37 cellular contexts compared by ENCODE assay signal in the genomic region with DNA sequence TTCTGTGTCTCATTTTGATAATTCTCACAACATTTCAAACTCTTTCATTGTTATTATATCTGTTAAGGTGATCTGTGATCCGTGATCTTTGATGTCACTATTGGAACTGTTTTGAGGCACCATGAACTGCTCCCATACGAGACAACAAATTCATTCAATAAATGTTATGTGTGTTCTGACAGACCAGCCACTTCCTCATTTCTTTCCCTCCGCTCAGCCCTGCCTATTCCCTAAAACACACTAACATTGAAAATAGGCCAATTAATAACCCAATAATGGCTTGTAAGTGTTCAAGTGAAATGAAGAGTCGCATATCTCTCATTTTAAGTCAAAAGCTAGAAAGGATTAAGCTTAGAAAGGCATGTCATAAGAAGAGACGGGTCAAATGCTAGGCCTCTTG. TPM values are rescaled to one million over a fixed set of nuclear protein-coding genes. Genes with fewer than 3 reads are reported as not detected.
"Had no signal": no experiment of that assay in that cellular context is flagged by ENCODE, and none has a peak within 500 bp of the region (broad histone marks: within the 10 kb centered on the region; RNA-seq: fewer than 3 reads in every experiment).

No MANE protein-coding gene starts in this region.

- H3K27ac Mint-ChIP-seq: activated CD4-positive, alpha-beta memory T cell treated with anti-CD3 and anti-CD28 coated beads, Interleukin-2, amount 10 ng/mL, durations not matched to agents 7 days and 5 days; activated CD4-positive, alpha-beta T cell treated with anti-CD3 and anti-CD28 coated beads for 36 hours; activated CD4-positive, alpha-beta T cell treated with anti-CD3 and anti-CD28 coated beads, Interleukin-2, amount 10 ng/mL, durations not matched to agents 7 days and 5 days; activated CD8-positive, alpha-beta memory T cell treated with anti-CD3 and anti-CD28 coated beads, Interleukin-2, amount 10 ng/mL, durations not matched to agents 7 days and 5 days; activated CD8-positive, alpha-beta T cell treated with anti-CD3 and anti-CD28 coated beads, Interleukin-2, amount 10 ng/mL, durations not matched to agents 7 days and 5 days; activated naive CD4-positive, alpha-beta T cell treated with anti-CD3 and anti-CD28 coated beads, Interleukin-2, amount 10 ng/mL, durations not matched to agents 7 days and 5 days; activated naive CD4-positive, alpha-beta T cell treated with anti-CD3 and anti-CD28 coated beads, Interleukin-2, amount 50 U/mL, for 24 hours; activated naive CD8-positive, alpha-beta T cell; activated naive CD8-positive, alpha-beta T cell treated with anti-CD3 and anti-CD28 coated beads, Interleukin-2, amount 10 ng/mL, durations not matched to agents 7 days and 5 days; activated naive CD8-positive, alpha-beta T cell treated with anti-CD3 and anti-CD28 coated beads, Interleukin-2, amount 50 U/mL, for 24 hours; activated T-cell treated with anti-CD3 and anti-CD28 coated beads, Interleukin-2, amount 50 U/mL, for 24 hours; activated T-helper 2 cell treated with anti-CD3 and anti-CD28 coated beads, Interferon-gamma antibody, Interleukin-2, Interleukin-4, amounts not matched to agents 10 μg/mL and 5 μg/mL and 100 μg/mL, durations not matched to agents 14 hours and 24 hours and 36 hours; brain; T-helper 2 cell treated with Interferon-gamma antibody and Interleukin-4, amounts not matched to agents 5 μg/mL and 100 μg/mL, for 36 hours had no signal

- DNase-seq: activated CD4-positive, alpha-beta memory T cell treated with anti-CD3 and anti-CD28 coated beads, Interleukin-2, amount 10 ng/mL, durations not matched to agents 7 days and 5 days; activated CD4-positive, alpha-beta T cell treated with anti-CD3 and anti-CD28 coated beads for 1 hour; activated CD4-positive, alpha-beta T cell treated with anti-CD3 and anti-CD28 coated beads for 36 hours; activated CD4-positive, alpha-beta T cell treated with anti-CD3 and anti-CD28 coated beads for 48 hours; activated CD4-positive, alpha-beta T cell treated with anti-CD3 and anti-CD28 coated beads, Interleukin-2, amount 10 ng/mL, durations not matched to agents 7 days and 5 days; activated CD4-positive, alpha-beta T cell treated with anti-CD3 and anti-CD28 coated beads, Interleukin-2, amount 50 U/mL, for 48 hours; activated CD4-positive, CD25-positive, alpha-beta regulatory T cell; activated CD8-positive, alpha-beta memory T cell treated with anti-CD3 and anti-CD28 coated beads for 24 hours; activated CD8-positive, alpha-beta memory T cell treated with anti-CD3 and anti-CD28 coated beads, Interleukin-2, amount 10 ng/mL, durations not matched to agents 7 days and 5 days; activated CD8-positive, alpha-beta memory T cell treated with anti-CD3 and anti-CD28 coated beads, Interleukin-2, amount 50 U/mL, for 48 hours; activated CD8-positive, alpha-beta T cell treated with anti-CD3 and anti-CD28 coated beads, Interleukin-2, amount 10 ng/mL, durations not matched to agents 7 days and 5 days; activated effector memory CD4-positive, alpha-beta T cell treated with Interleukin-2 at 50 U/mL for 16 hours; activated gamma-delta T cell; activated naive CD4-positive, alpha-beta T cell treated with anti-CD3 and anti-CD28 coated beads, Interleukin-2, amount 10 ng/mL, durations not matched to agents 7 days and 5 days; activated naive CD4-positive, alpha-beta T cell treated with Interleukin-2 at 50 U/mL for 16 hours; activated naive CD8-positive, alpha-beta T cell treated with anti-CD3 and anti-CD28 coated beads, Interleukin-2, amount 10 ng/mL, durations not matched to agents 7 days and 5 days; activated naive CD8-positive, alpha-beta T cell treated with anti-CD3 and anti-CD28 coated beads, Interleukin-2, amount 50 U/mL, for 24 hours; activated T-cell treated with anti-CD3 and anti-CD28 coated beads, Interleukin-2, amount 50 U/mL, for 24 hours; activated T-cell treated with anti-CD3 and anti-CD28 coated beads, Interleukin-2, amount 50 U/mL, for 48 hours; amygdala; anterior cingulate cortex; colonic mucosa; T-helper 9 cell; WERI-Rb-1 had no signal

- ATAC-seq: activated CD4-positive, alpha-beta T cell treated with anti-CD3 and anti-CD28 coated beads for 36 hours; activated CD4-positive, CD25-positive, alpha-beta regulatory T cell treated with anti-CD3 and anti-CD28 coated beads, Interleukin-2, amount 50 U/mL, for 24 hours; activated CD8-positive, alpha-beta memory T cell treated with anti-CD3 and anti-CD28 coated beads, Interleukin-2, amount 10 ng/mL, durations not matched to agents 7 days and 5 days; activated CD8-positive, alpha-beta T cell treated with anti-CD3 and anti-CD28 coated beads, Interleukin-2, amount 10 ng/mL, durations not matched to agents 7 days and 5 days; activated naive CD8-positive, alpha-beta T cell treated with anti-CD3 and anti-CD28 coated beads, Interleukin-2, amount 50 U/mL, for 24 hours; WTC11 had no signal

- H3K27ac ChIP-seq: ascending aorta, cardiac muscle cell, colonic mucosa, WERI-Rb-1 had no signal

- FAIRE-seq: bronchial epithelial cell, TTC549 had no signal

- H3K36me3 ChIP-seq: ascending aorta, cardiac muscle cell, colonic mucosa, WERI-Rb-1 had no signal

- H3K9me3 Mint-ChIP-seq: activated CD4-positive, alpha-beta T cell treated with anti-CD3 and anti-CD28 coated beads, Interleukin-2, amount 10 ng/mL, durations not matched to agents 7 days and 5 days; activated naive CD4-positive, alpha-beta T cell treated with anti-CD3 and anti-CD28 coated beads, Interleukin-2, amount 10 ng/mL, durations not matched to agents 7 days and 5 days; activated naive CD4-positive, alpha-beta T cell treated with anti-CD3 and anti-CD28 coated beads, Interleukin-2, amount 50 U/mL, for 24 hours; activated naive CD8-positive, alpha-beta T cell treated with anti-CD3 and anti-CD28 coated beads, Interleukin-2, amount 50 U/mL, for 24 hours; activated T-helper 2 cell treated with anti-CD3 and anti-CD28 coated beads, Interferon-gamma antibody, Interleukin-2, Interleukin-4, amounts not matched to agents 10 μg/mL and 5 μg/mL and 100 μg/mL, durations not matched to agents 14 hours and 24 hours and 36 hours; T-helper 2 cell treated with Interferon-gamma antibody and Interleukin-4, amounts not matched to agents 5 μg/mL and 100 μg/mL, for 36 hours had no signal

- H3K4me1 Mint-ChIP-seq: activated CD4-positive, alpha-beta memory T cell treated with anti-CD3 and anti-CD28 coated beads, Interleukin-2, amount 10 ng/mL, durations not matched to agents 7 days and 5 days; activated CD4-positive, alpha-beta T cell treated with anti-CD3 and anti-CD28 coated beads for 36 hours; activated CD4-positive, alpha-beta T cell treated with anti-CD3 and anti-CD28 coated beads, Interleukin-2, amount 10 ng/mL, durations not matched to agents 7 days and 5 days; activated CD8-positive, alpha-beta memory T cell treated with anti-CD3 and anti-CD28 coated beads, Interleukin-2, amount 10 ng/mL, durations not matched to agents 7 days and 5 days; activated naive CD4-positive, alpha-beta T cell treated with anti-CD3 and anti-CD28 coated beads, Interleukin-2, amount 10 ng/mL, durations not matched to agents 7 days and 5 days; activated naive CD4-positive, alpha-beta T cell treated with anti-CD3 and anti-CD28 coated beads, Interleukin-2, amount 50 U/mL, for 24 hours; activated naive CD8-positive, alpha-beta T cell treated with anti-CD3 and anti-CD28 coated beads, Interleukin-2, amount 10 ng/mL, durations not matched to agents 7 days and 5 days; activated naive CD8-positive, alpha-beta T cell treated with anti-CD3 and anti-CD28 coated beads, Interleukin-2, amount 50 U/mL, for 24 hours; brain; central memory CD8-positive, alpha-beta T cell had no signal

- H3K27me3 ChIP-seq: ascending aorta, cardiac muscle cell, colonic mucosa had no signal

- H3K4me3 Mint-ChIP-seq: activated CD4-positive, alpha-beta memory T cell treated with anti-CD3 and anti-CD28 coated beads, Interleukin-2, amount 10 ng/mL, durations not matched to agents 7 days and 5 days; activated CD4-positive, alpha-beta T cell treated with anti-CD3 and anti-CD28 coated beads for 36 hours; activated CD4-positive, alpha-beta T cell treated with anti-CD3 and anti-CD28 coated beads, Interleukin-2, amount 10 ng/mL, durations not matched to agents 7 days and 5 days; activated CD8-positive, alpha-beta memory T cell treated with anti-CD3 and anti-CD28 coated beads, Interleukin-2, amount 10 ng/mL, durations not matched to agents 7 days and 5 days; activated CD8-positive, alpha-beta T cell treated with anti-CD3 and anti-CD28 coated beads, Interleukin-2, amount 10 ng/mL, durations not matched to agents 7 days and 5 days; activated naive CD4-positive, alpha-beta T cell treated with anti-CD3 and anti-CD28 coated beads, Interleukin-2, amount 10 ng/mL, durations not matched to agents 7 days and 5 days; activated naive CD4-positive, alpha-beta T cell treated with anti-CD3 and anti-CD28 coated beads, Interleukin-2, amount 50 U/mL, for 24 hours; activated naive CD8-positive, alpha-beta T cell; activated naive CD8-positive, alpha-beta T cell treated with anti-CD3 and anti-CD28 coated beads, Interleukin-2, amount 10 ng/mL, durations not matched to agents 7 days and 5 days; activated naive CD8-positive, alpha-beta T cell treated with anti-CD3 and anti-CD28 coated beads, Interleukin-2, amount 50 U/mL, for 24 hours; activated T-cell treated with anti-CD3 and anti-CD28 coated beads, Interleukin-2, amount 50 U/mL, for 24 hours; brain; central memory CD8-positive, alpha-beta T cell; T-helper 2 cell treated with Interferon-gamma antibody and Interleukin-4, amounts not matched to agents 5 μg/mL and 100 μg/mL, for 36 hours; WTC11 had no signal

- H3K4me3 ChIP-seq: ascending aorta, cardiac muscle cell, colonic mucosa had no signal

- H3K36me3 Mint-ChIP-seq: activated CD8-positive, alpha-beta memory T cell treated with anti-CD3 and anti-CD28 coated beads, Interleukin-2, amount 10 ng/mL, durations not matched to agents 7 days and 5 days; activated naive CD4-positive, alpha-beta T cell treated with anti-CD3 and anti-CD28 coated beads, Interleukin-2, amount 10 ng/mL, durations not matched to agents 7 days and 5 days; activated naive CD4-positive, alpha-beta T cell treated with anti-CD3 and anti-CD28 coated beads, Interleukin-2, amount 50 U/mL, for 24 hours; activated naive CD8-positive, alpha-beta T cell; activated naive CD8-positive, alpha-beta T cell treated with anti-CD3 and anti-CD28 coated beads, Interleukin-2, amount 10 ng/mL, durations not matched to agents 7 days and 5 days; brain had no signal

- H3K4me1 ChIP-seq: ascending aorta, colonic mucosa had no signal

- H3K27me3 Mint-ChIP-seq: activated CD4-positive, alpha-beta memory T cell treated with anti-CD3 and anti-CD28 coated beads, Interleukin-2, amount 10 ng/mL, durations not matched to agents 7 days and 5 days; activated CD4-positive, alpha-beta T cell treated with anti-CD3 and anti-CD28 coated beads for 36 hours; activated CD4-positive, alpha-beta T cell treated with anti-CD3 and anti-CD28 coated beads, Interleukin-2, amount 10 ng/mL, durations not matched to agents 7 days and 5 days; activated CD8-positive, alpha-beta memory T cell treated with anti-CD3 and anti-CD28 coated beads, Interleukin-2, amount 10 ng/mL, durations not matched to agents 7 days and 5 days; activated naive CD4-positive, alpha-beta T cell treated with anti-CD3 and anti-CD28 coated beads, Interleukin-2, amount 10 ng/mL, durations not matched to agents 7 days and 5 days; activated naive CD4-positive, alpha-beta T cell treated with anti-CD3 and anti-CD28 coated beads, Interleukin-2, amount 50 U/mL, for 24 hours; activated naive CD8-positive, alpha-beta T cell; activated naive CD8-positive, alpha-beta T cell treated with anti-CD3 and anti-CD28 coated beads, Interleukin-2, amount 10 ng/mL, durations not matched to agents 7 days and 5 days; activated naive CD8-positive, alpha-beta T cell treated with anti-CD3 and anti-CD28 coated beads, Interleukin-2, amount 50 U/mL, for 24 hours; activated T-cell treated with anti-CD3 and anti-CD28 coated beads, Interleukin-2, amount 50 U/mL, for 24 hours; brain; central memory CD8-positive, alpha-beta T cell had no signal

- H3K9me3 ChIP-seq: ascending aorta, colonic mucosa had no signal

RNA-seq across cellular contexts. Expression of gene RNF133, which starts 45.2 kb away (rescaled TPM):
- total RNA-seq: activated CD4-positive, alpha-beta memory T cell treated with anti-CD3 and anti-CD28 coated beads, Interleukin-2, amount 10 ng/mL, durations not matched to agents 7 days and 5 days; activated CD4-positive, alpha-beta T cell treated with anti-CD3 and anti-CD28 coated beads for 36 hours; activated CD4-positive, alpha-beta T cell treated with anti-CD3 and anti-CD28 coated beads, Interleukin-2, amount 10 ng/mL, durations not matched to agents 7 days and 5 days; activated CD8-positive, alpha-beta memory T cell treated with anti-CD3 and anti-CD28 coated beads, Interleukin-2, amount 10 ng/mL, durations not matched to agents 7 days and 5 days; activated CD8-positive, alpha-beta T cell treated with anti-CD3 and anti-CD28 coated beads, Interleukin-2, amount 10 ng/mL, durations not matched to agents 7 days and 5 days; activated naive CD8-positive, alpha-beta T cell treated with anti-CD3 and anti-CD28 coated beads, Interleukin-2, amount 10 ng/mL, durations not matched to agents 7 days and 5 days; activated T-helper 2 cell treated with anti-CD3 and anti-CD28 coated beads, Interferon-gamma antibody, Interleukin-2, Interleukin-4, amounts not matched to agents 10 μg/mL and 5 μg/mL and 100 μg/mL, durations not matched to agents 14 hours and 24 hours and 36 hours; ascending aorta; chondrocyte had no signal
- polyA plus RNA-seq: cardiac muscle cell had no signal

RNA-seq across cellular contexts. Expression of gene RNF148, which starts 49.0 kb away (rescaled TPM):
- total RNA-seq: activated CD4-positive, alpha-beta memory T cell treated with anti-CD3 and anti-CD28 coated beads, Interleukin-2, amount 10 ng/mL, durations not matched to agents 7 days and 5 days; activated CD4-positive, alpha-beta T cell treated with anti-CD3 and anti-CD28 coated beads for 36 hours; activated CD4-positive, alpha-beta T cell treated with anti-CD3 and anti-CD28 coated beads, Interleukin-2, amount 10 ng/mL, durations not matched to agents 7 days and 5 days; activated CD8-positive, alpha-beta memory T cell treated with anti-CD3 and anti-CD28 coated beads, Interleukin-2, amount 10 ng/mL, durations not matched to agents 7 days and 5 days; activated CD8-positive, alpha-beta T cell treated with anti-CD3 and anti-CD28 coated beads, Interleukin-2, amount 10 ng/mL, durations not matched to agents 7 days and 5 days; activated naive CD8-positive, alpha-beta T cell treated with anti-CD3 and anti-CD28 coated beads, Interleukin-2, amount 10 ng/mL, durations not matched to agents 7 days and 5 days; activated T-helper 2 cell treated with anti-CD3 and anti-CD28 coated beads, Interferon-gamma antibody, Interleukin-2, Interleukin-4, amounts not matched to agents 10 μg/mL and 5 μg/mL and 100 μg/mL, durations not matched to agents 14 hours and 24 hours and 36 hours; chondrocyte had no signal
- polyA plus RNA-seq: cardiac muscle cell had no signal
